Comparison of ENCODE assay signal across 23 cellular contexts in the genomic region with DNA sequence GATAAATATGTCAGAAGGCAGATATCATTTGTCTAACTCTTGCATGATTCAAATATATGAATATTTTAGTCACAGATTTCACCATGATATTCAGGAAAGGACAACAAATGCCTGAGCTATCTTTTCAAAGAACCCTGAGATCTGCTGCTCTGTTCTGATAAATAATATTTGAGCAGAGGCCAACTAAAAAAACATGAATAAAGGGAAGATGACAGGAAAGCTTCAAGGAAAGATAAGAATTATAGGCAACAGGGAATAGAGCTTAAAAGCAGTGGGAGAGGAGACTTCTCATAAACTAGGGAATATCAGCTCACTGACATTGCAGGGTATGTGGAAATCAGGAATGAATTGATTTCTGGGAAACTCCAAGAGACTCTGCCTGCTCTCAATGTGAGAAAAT.
"Had no signal": no experiment of that assay in that cellular context is flagged by ENCODE, and none has a peak within 500 bp of the region (broad histone marks: within the 10 kb centered on the region; RNA-seq: fewer than 3 reads in every experiment).

No MANE protein-coding gene starts in this region.

- ATAC-seq: heart left ventricle; left lobe of liver; mucosa of descending colon; naive thymus-derived CD8-positive, alpha-beta T cell had no signal

- H3K27ac ChIP-seq: coronary artery, dorsolateral prefrontal cortex, epithelial cell of prostate, esophagus squamous epithelium, heart left ventricle, ovary, right atrium auricular region, sigmoid colon, skin epidermis, stomach, thoracic aorta, transverse colon had no signal

- H3K36me3 ChIP-seq: esophagus squamous epithelium, heart left ventricle, ovary, right atrium auricular region, sigmoid colon, stomach, thoracic aorta, transverse colon had no signal

- H3K9me3 ChIP-seq: esophagus squamous epithelium, heart left ventricle, mucosa of descending colon, ovary, right atrium auricular region, sigmoid colon, stomach, thoracic aorta, transverse colon had no signal

- H3K4me1 ChIP-seq: esophagus squamous epithelium, heart left ventricle, right atrium auricular region, sigmoid colon, stomach, transverse colon had no signal

- DNase-seq: dorsolateral prefrontal cortex; effector CD8-positive, alpha-beta T cell; esophagus squamous epithelium; foreskin melanocyte; hypothalamus; islet precursor cell; mammary epithelial cell; mucosa of descending colon; naive thymus-derived CD8-positive, alpha-beta T cell; ovary; sigmoid colon; stimulated activated CD4-positive, alpha-beta T cell treated with anti-CD3 and anti-CD28 coated beads, Interleukin-2, amount 100 ng/mL, for 24 hours; stimulated activated naive CD4-positive, alpha-beta T cell; stomach; substantia nigra; transverse colon had no signal

- H3K4me3 ChIP-seq: coronary artery, dorsolateral prefrontal cortex, esophagus squamous epithelium, heart left ventricle, mucosa of descending colon, ovary, right atrium auricular region, sigmoid colon, skin epidermis, stomach, thoracic aorta, transverse colon had no signal

- H3K27me3 ChIP-seq: dorsolateral prefrontal cortex, esophagus squamous epithelium, heart left ventricle, ovary, right atrium auricular region, sigmoid colon, stomach, transverse colon had no signal
